Comparison of ENCODE assay signal across 26 cellular contexts in the genomic region with DNA sequence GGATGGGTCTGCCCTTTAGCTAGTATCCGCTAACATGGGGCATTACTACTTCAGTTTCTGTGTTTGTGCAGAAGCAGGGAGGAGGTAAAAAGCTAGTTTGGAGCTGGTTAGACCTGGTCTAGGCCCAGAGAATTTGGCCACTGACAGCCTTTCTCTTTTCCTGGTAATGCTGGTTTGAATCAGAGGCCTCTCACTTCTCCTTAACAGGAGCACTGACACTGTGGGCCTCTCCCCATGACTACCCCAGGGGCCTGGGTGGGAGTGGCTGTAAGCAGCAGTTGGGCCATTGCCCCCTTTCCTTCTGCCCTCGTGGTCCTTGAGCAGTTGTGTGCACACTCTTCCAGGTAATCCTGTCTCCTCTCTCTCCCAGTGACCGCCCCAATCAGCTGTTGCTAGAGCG. TPM values are rescaled to one million over a fixed set of nuclear protein-coding genes. Genes with fewer than 3 reads are reported as not detected.
DNase-seq lines count a peak whose midpoint lies in the region; ATAC-seq, FAIRE-seq and TF ChIP-seq lines count a peak whose summit lies in the region.
"Had no signal": no experiment of that assay in that cellular context is flagged by ENCODE, and none has a peak within 500 bp of the region (broad histone marks: within the 10 kb centered on the region; RNA-seq: fewer than 3 reads in every experiment).

No MANE protein-coding gene starts in this region.

- peak overlapping the region; percentile 58 for H3K4me2 ChIP-seq in OCI-LY3 (ENCODE audit: low read length)
- H3K4me2 ChIP-seq: A549; BLaER1 treated with 17β-estradiol and CSF1 and Interleukin-3, amounts not matched to agents 10 nM and 100 nM had no signal

- H3K4me1 Mint-ChIP-seq in brain (no peaks in the 10 kb centered on the region), immature natural killer cell (no peaks in the 10 kb centered on the region)
- H3K4me1 Mint-ChIP-seq: CD14-positive monocyte; CD8-positive, alpha-beta memory T cell had no signal

- H3K9ac ChIP-seq in OCI-LY3 (ENCODE audit: low read length): peak overlapping the region; percentile 20; the same call in 1 of the 2 replicates
- H3K9ac ChIP-seq: BLaER1 treated with 17β-estradiol and CSF1 and Interleukin-3, amounts not matched to agents 10 nM and 100 nM; GM23248 had no signal

- peak overlapping the region; percentile 35; the same call in 1 of the 2 replicates for H3K27ac ChIP-seq in OCI-LY3 (ENCODE audit: low read length)
- no peak overlapping the region for H3K27ac ChIP-seq in spleen
- H3K27ac ChIP-seq: A549; BLaER1 treated with 17β-estradiol and CSF1 and Interleukin-3, amounts not matched to agents 10 nM and 100 nM; GM23248 had no signal

- H3K4me3 Mint-ChIP-seq in brain: no peak overlapping the region
- H3K4me3 Mint-ChIP-seq in immature natural killer cell: no peak overlapping the region
- H3K4me3 Mint-ChIP-seq: CD14-positive monocyte; CD4-positive, alpha-beta T cell; CD8-positive, alpha-beta memory T cell had no signal

- ATAC-seq in GM18868 (IDR thresholded peaks at IDR 0.05; ENCODE audit: unreplicated experiment): no peak
- ATAC-seq: A549 had no signal

- H3K4me3 ChIP-seq in OCI-LY3 (ENCODE audit: low read length) (0 out of 2 replicates have a peak overlapping the region, but pooled peaks have one; percentile 1), spleen (no peak overlapping the region)
- H3K4me3 ChIP-seq: A549; BLaER1 treated with 17β-estradiol and CSF1 and Interleukin-3, amounts not matched to agents 10 nM and 100 nM; GM23248 had no signal

- H3K4me1 ChIP-seq in OCI-LY3 (ENCODE audit: low read length) (peaks cover 20% of the 10 kb centered on the region), spleen (no peaks in the 10 kb centered on the region)
- H3K4me1 ChIP-seq: A549, BE2C had no signal

- H3K9me3 Mint-ChIP-seq in brain (peaks cover 0 to 3% (median 0%) of the 10 kb centered on the region in 5 experiments), immature natural killer cell (no peaks in the 10 kb centered on the region)
- H3K9me3 Mint-ChIP-seq: CD14-positive monocyte; CD4-positive, alpha-beta T cell; CD8-positive, alpha-beta memory T cell had no signal

- no peak for TF ChIP-seq POLR2A in spleen (IDR thresholded peaks at IDR 0.05)

- DNase-seq in spleen (peak; percentile 25), frontal cortex (ENCODE audit: low spot score in 2 of 2) (no peak), immature natural killer cell (no peak)
- DNase-seq: 8988T; ACHN; AML-193; BE2C; CD4-positive, alpha-beta T cell; CD8-positive, alpha-beta memory T cell; DMS 273 treated with DMSO at 0.1 percent for 48 hours; DMS79; EL; GDM1; GM23248; H7; HCEC 1CT had no signal

- 77 to 88% (median 85%) methylated on average over 4 of the region's 4 CpGs for WGBS in spleen, 5 donors

- H3K27ac Mint-ChIP-seq in brain (peak overlapping the region in 3 of 5 experiments; percentile 18 to 80 (median 33)), immature natural killer cell (no peak overlapping the region)
- H3K27ac Mint-ChIP-seq: CD14-positive monocyte; CD4-positive, alpha-beta T cell had no signal

- H3K79me2 ChIP-seq in OCI-LY3 (ENCODE audit: low read length): no peaks in the 10 kb centered on the region

- intact Hi-C loops in spleen (cut with DNase I; ENCODE audit: low total_unique reads): no loop called here

- H3K9me3 ChIP-seq in OCI-LY3 (ENCODE audit: insufficient read depth, low read length): no peaks in the 10 kb centered on the region
- H3K9me3 ChIP-seq in spleen: no peaks in the 10 kb centered on the region
- H3K9me3 ChIP-seq: A549; BE2C; BLaER1 treated with 17β-estradiol and CSF1 and Interleukin-3, amounts not matched to agents 10 nM and 100 nM had no signal

- TF ChIP-seq CTCF in OCI-LY3 (IDR thresholded peaks at IDR 0.05; ENCODE audit: low read depth, low read length): no peak
- no peak for TF ChIP-seq CTCF in brain (conservative IDR thresholded peaks at IDR 0.05)
- no peak for TF ChIP-seq CTCF in spleen (IDR thresholded peaks at IDR 0.05 in 8 of 11, conservative IDR thresholded peaks at IDR 0.05 in 3 of 11)

- H3K27me3 ChIP-seq in OCI-LY3 (ENCODE audit: low read depth, low read length): peaks cover 9% of the 10 kb centered on the region
- no peaks in the 10 kb centered on the region for H3K27me3 ChIP-seq in spleen (replicated peaks in 1 of 7)
- H3K27me3 ChIP-seq: BE2C; BLaER1 treated with 17β-estradiol and CSF1 and Interleukin-3, amounts not matched to agents 10 nM and 100 nM had no signal

- H3K36me3 ChIP-seq in OCI-LY3 (replicated peaks; ENCODE audit: low read depth, low read length): no peaks in the 10 kb centered on the region
- H3K36me3 ChIP-seq in spleen: no peaks in the 10 kb centered on the region
- H3K36me3 ChIP-seq: BE2C had no signal

- H3K36me3 Mint-ChIP-seq in brain: peaks cover 67% of the 10 kb centered on the region
- no peaks in the 10 kb centered on the region for H3K36me3 Mint-ChIP-seq in immature natural killer cell

- no peak overlapping the region for H2AFZ ChIP-seq in OCI-LY3 (ENCODE audit: low read depth, low read length)
- H2AFZ ChIP-seq: GM23248 had no signal

- FAIRE-seq in frontal cortex (lab: Jason Lieb, UNC): no peak
- FAIRE-seq: A549, D721Med, GM12891, GM18507, H1 had no signal

- no peaks in the 10 kb centered on the region for H4K20me1 ChIP-seq in OCI-LY3 (ENCODE audit: insufficient read depth, low read length)
- H4K20me1 ChIP-seq: BLaER1 treated with 17β-estradiol and CSF1 and Interleukin-3, amounts not matched to agents 10 nM and 100 nM had no signal

- H3K27me3 Mint-ChIP-seq in brain (peaks cover 2% of the 10 kb centered on the region), immature natural killer cell (ENCODE audit: low read depth in 3 of 3) (peaks cover 2 to 6% (median 5%) of the 10 kb centered on the region in 3 donors)
- H3K27me3 Mint-ChIP-seq: CD4-positive, alpha-beta T cell had no signal

RNA-seq across cellular contexts. Expression of a gene that starts 8.5 kb away (rescaled TPM):
- polyA plus RNA-seq in brain (ENCODE audit: insufficient read depth, low read depth, low replicate concordance) (40.2 TPM), spleen (1 to 10 TPM; 2.9 to 3.4 (median 3.1) TPM), immature natural killer cell (under 1 TPM in 1 of 3 donors, not detected in 2; 0.17 TPM)
- total RNA-seq in spleen (10 to 100 TPM in 1 of 7 donors, 1 to 10 TPM in 4, under 1 TPM in 2; 0.13 to 12.3 (median 5.5) TPM), frontal cortex (4.1 TPM)
- total RNA-seq: CD4-positive, alpha-beta T cell; CD8-positive, alpha-beta memory T cell; GM23248 had no signal
- polyA plus RNA-seq: A549; CD8-positive, alpha-beta memory T cell; GM23248 had no signal

Comparison
In these comparisons a context has a peak if more than half of its experiments do, and no peak if none do; other contexts are left out.
1. H3K27ac Mint-ChIP-seq: peak in brain (3 of 5); none in immature natural killer cell (0 of 6).